32 cellular contexts compared by ENCODE assay signal in the genomic region with DNA sequence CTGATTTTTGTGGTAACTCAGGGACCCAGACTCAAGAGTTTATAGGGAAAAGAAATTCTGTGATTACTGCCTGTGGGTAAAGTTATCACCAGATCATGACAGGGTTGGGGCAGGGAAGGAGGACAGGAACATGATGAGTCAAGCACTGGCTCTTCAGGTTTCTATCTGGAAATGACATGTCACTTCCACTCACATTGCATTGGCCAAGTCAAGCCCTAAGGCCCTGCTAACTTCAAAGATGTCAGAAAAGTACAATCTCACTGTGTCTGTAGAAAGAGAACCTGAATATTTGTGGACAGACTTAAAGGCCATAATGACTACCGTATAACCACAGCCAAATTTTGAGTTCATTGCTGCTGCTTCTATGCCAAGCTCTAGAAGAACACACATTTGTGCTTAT.
DNase-seq lines count a peak whose midpoint lies in the region; ATAC-seq, FAIRE-seq and TF ChIP-seq lines count a peak whose summit lies in the region.
"Had no signal": no experiment of that assay in that cellular context is flagged by ENCODE, and none has a peak within 500 bp of the region (broad histone marks: within the 10 kb centered on the region; RNA-seq: fewer than 3 reads in every experiment).

No MANE protein-coding gene starts in this region.

- DNase-seq in activated CD4-positive, alpha-beta T cell treated with anti-CD3 and anti-CD28 coated beads for 36 hours: peak; percentile 9
- no peak for DNase-seq in activated CD4-positive, alpha-beta T cell treated with anti-CD3 and anti-CD28 coated beads, Interleukin-2, amount 10 ng/mL, durations not matched to agents 7 days and 5 days
- DNase-seq in GM12865 (ENCODE audit: low read depth) (peak; percentile 3), astrocyte (ENCODE audit: low read depth) (no peak), NCI-H748 (lab: John Stamatoyannopoulos, UW; ENCODE audit: unreplicated experiment) (no peak), right cardiac atrium (no peak), SHP77 (lab: John Stamatoyannopoulos, UW) (no peak)
- DNase-seq: activated CD4-positive, CD25-positive, alpha-beta regulatory T cell; activated naive CD4-positive, alpha-beta T cell treated with anti-CD3 and anti-CD28 coated beads, Interleukin-2, amount 50 U/mL, for 16 hours; activated T-cell treated with anti-CD3 and anti-CD28 coated beads, Interleukin-2, amount 50 U/mL, for 4 hours; anterior cingulate cortex; CD4-positive, alpha-beta T cell; H7; hippocampal formation; naive thymus-derived CD4-positive, alpha-beta T cell; NCI-H1105 treated with DMSO at 0.1 percent for 48 hours; NCI-H1930; NCI-H524; NK-92 treated with Interleukin-12 subunit alpha and Interleukin-12 subunit beta, amount 100 ng/mL, for 24 hours; nucleus accumbens; sigmoid colon; stomach; T-cell; thyroid gland had no signal

- no peak overlapping the region for H3K27ac Mint-ChIP-seq in activated CD4-positive, alpha-beta T cell treated with anti-CD3 and anti-CD28 coated beads for 36 hours
- no peak overlapping the region for H3K27ac Mint-ChIP-seq in activated CD4-positive, alpha-beta T cell treated with anti-CD3 and anti-CD28 coated beads, Interleukin-2, amount 10 ng/mL, durations not matched to agents 7 days and 5 days
- H3K27ac Mint-ChIP-seq in astrocyte (ENCODE audit: unreplicated experiment): peak overlapping the region; percentile 37
- H3K27ac Mint-ChIP-seq: CD4-positive, alpha-beta T cell; dendritic cell treated with granulocyte-macrophage colony-stimulating factor and Interleukin-4, amounts not matched to agents 40 ng/mL and 50 ng/mL, for 4 days; T-cell had no signal

- H3K9me3 ChIP-seq in astrocyte (ENCODE audit: insufficient read depth, low read depth, low read length) (no peaks in the 10 kb centered on the region), mesodermal cell (ENCODE audit: control insufficient read depth, low read length) (peaks cover 4% of the 10 kb centered on the region), right cardiac atrium (ENCODE audit: control insufficient read depth, low read length) (no peaks in the 10 kb centered on the region)
- H3K9me3 ChIP-seq: prostate gland, sigmoid colon, stomach, thyroid gland had no signal

- 100% methylated on average over 1 of the region's 1 CpG for WGBS in mesodermal cell (ENCODE audit: insufficient coverage in 2 of 2), 2 experiments
- 96% methylated on average over 1 of the region's 1 CpG for WGBS in right cardiac atrium

- H3K4me1 ChIP-seq in astrocyte (ENCODE audit: insufficient read depth, low read length): peaks cover 9% of the 10 kb centered on the region
- peaks cover 11% of the 10 kb centered on the region for H3K4me1 ChIP-seq in mesodermal cell (ENCODE audit: control insufficient read depth, insufficient read depth, low read length, poor library complexity, severe bottlenecking)
- H3K4me1 ChIP-seq in right cardiac atrium (ENCODE audit: control insufficient read depth, insufficient read depth, low read length): peaks cover 4% of the 10 kb centered on the region
- H3K4me1 ChIP-seq: prostate gland had no signal

- H3K4me2 ChIP-seq in astrocyte (ENCODE audit: low read length): no peak overlapping the region

- peak; percentile 69 for ATAC-seq in activated CD4-positive, alpha-beta T cell treated with anti-CD3 and anti-CD28 coated beads for 36 hours
- no peak for ATAC-seq in right cardiac atrium
- ATAC-seq: left lobe of liver; naive thymus-derived CD4-positive, alpha-beta T cell; Panc1; T-cell had no signal

- no peak for TF ChIP-seq CTCF in GM12865 (IDR thresholded peaks at IDR 0.05; ENCODE audit: insufficient read depth, low read depth, low read length, missing control alignments)
- TF ChIP-seq CTCF in astrocyte (IDR thresholded peaks at IDR 0.05; ENCODE audit: insufficient read depth, low read depth, low read length): no peak

- H3K4me1 Mint-ChIP-seq in activated CD4-positive, alpha-beta T cell treated with anti-CD3 and anti-CD28 coated beads for 36 hours: peaks cover 5% of the 10 kb centered on the region
- H3K4me1 Mint-ChIP-seq in activated CD4-positive, alpha-beta T cell treated with anti-CD3 and anti-CD28 coated beads, Interleukin-2, amount 10 ng/mL, durations not matched to agents 7 days and 5 days: peaks cover 3% of the 10 kb centered on the region
- peaks cover 14% of the 10 kb centered on the region for H3K4me1 Mint-ChIP-seq in astrocyte (ENCODE audit: low read depth, unreplicated experiment)
- H3K4me1 Mint-ChIP-seq: central memory CD8-positive, alpha-beta T cell; T-cell had no signal

- H3K36me3 Mint-ChIP-seq in activated CD4-positive, alpha-beta T cell treated with anti-CD3 and anti-CD28 coated beads for 36 hours (ENCODE audit: low read depth): no peaks in the 10 kb centered on the region
- no peaks in the 10 kb centered on the region for H3K36me3 Mint-ChIP-seq in activated CD4-positive, alpha-beta T cell treated with anti-CD3 and anti-CD28 coated beads, Interleukin-2, amount 10 ng/mL, durations not matched to agents 7 days and 5 days (ENCODE audit: low read depth)
- H3K36me3 Mint-ChIP-seq in astrocyte (ENCODE audit: low read depth, unreplicated experiment): no peaks in the 10 kb centered on the region
- H3K36me3 Mint-ChIP-seq: naive thymus-derived CD4-positive, alpha-beta T cell; T-cell had no signal

- intact Hi-C loops in activated CD4-positive, alpha-beta T cell treated with anti-CD3 and anti-CD28 coated beads for 36 hours (cut with DNase I, micrococcal nuclease): loop anchor here in 1 of 2 experiments (10.0 kb wide), 1 partner anchor 55 kb away; no protein-coding TSS in a partner anchor
- intact Hi-C loops in right cardiac atrium (cut with DNase I): no loop called here

- no peaks in the 10 kb centered on the region for H3K9me3 Mint-ChIP-seq in activated CD4-positive, alpha-beta T cell treated with anti-CD3 and anti-CD28 coated beads for 36 hours (ENCODE audit: low read depth)
- no peaks in the 10 kb centered on the region for H3K9me3 Mint-ChIP-seq in activated CD4-positive, alpha-beta T cell treated with anti-CD3 and anti-CD28 coated beads, Interleukin-2, amount 10 ng/mL, durations not matched to agents 7 days and 5 days
- no peaks in the 10 kb centered on the region for H3K9me3 Mint-ChIP-seq in astrocyte (ENCODE audit: unreplicated experiment)
- H3K9me3 Mint-ChIP-seq: activated T-cell treated with anti-CD3 and anti-CD28 coated beads, Interleukin-2, amount 50 U/mL, for 4 hours; CD4-positive, alpha-beta T cell; central memory CD8-positive, alpha-beta T cell; dendritic cell treated with granulocyte-macrophage colony-stimulating factor and Interleukin-4, amounts not matched to agents 40 ng/mL and 50 ng/mL, for 4 days; T-cell had no signal

- H4K20me1 ChIP-seq in astrocyte (ENCODE audit: insufficient read depth, low read length): no peaks in the 10 kb centered on the region

- H3K27me3 ChIP-seq in astrocyte (ENCODE audit: insufficient read depth, low read length) (no peaks in the 10 kb centered on the region), right cardiac atrium (ENCODE audit: control insufficient read depth, insufficient read depth) (no peaks in the 10 kb centered on the region)
- H3K27me3 ChIP-seq: sigmoid colon, stomach, thyroid gland had no signal

- H3K79me2 ChIP-seq in astrocyte (ENCODE audit: insufficient read depth, low read length): no peaks in the 10 kb centered on the region

- no peak overlapping the region for H2AFZ ChIP-seq in astrocyte (ENCODE audit: low read depth, low read length)

- H3K27ac ChIP-seq in astrocyte (ENCODE audit: low read depth, low read length) (no peak overlapping the region), mesodermal cell (ENCODE audit: low read depth, low read length, severe bottlenecking) (peak overlapping the region; percentile 16), right cardiac atrium (ENCODE audit: low read length) (no peak overlapping the region)
- H3K27ac ChIP-seq: prostate gland, sigmoid colon, stomach, thyroid gland had no signal

- CTCF ChIA-PET in activated CD4-positive, alpha-beta T cell treated with anti-CD3 and anti-CD28 coated beads for 36 hours (lab: Charles Lee): no interaction called here
- CTCF ChIA-PET in activated CD4-positive, alpha-beta T cell treated with anti-CD3 and anti-CD28 coated beads, Interleukin-2, amount 10 ng/mL, durations not matched to agents 7 days and 5 days (lab: Charles Lee): no interaction called here

- no peaks in the 10 kb centered on the region for H3K27me3 Mint-ChIP-seq in activated CD4-positive, alpha-beta T cell treated with anti-CD3 and anti-CD28 coated beads for 36 hours
- no peaks in the 10 kb centered on the region for H3K27me3 Mint-ChIP-seq in activated CD4-positive, alpha-beta T cell treated with anti-CD3 and anti-CD28 coated beads, Interleukin-2, amount 10 ng/mL, durations not matched to agents 7 days and 5 days
- H3K27me3 Mint-ChIP-seq in astrocyte (ENCODE audit: low read depth, unreplicated experiment): no peaks in the 10 kb centered on the region
- H3K27me3 Mint-ChIP-seq: CD4-positive, alpha-beta T cell; central memory CD8-positive, alpha-beta T cell; dendritic cell treated with granulocyte-macrophage colony-stimulating factor and Interleukin-4, amounts not matched to agents 40 ng/mL and 50 ng/mL, for 4 days; T-cell had no signal

- H3K4me3 ChIP-seq in GM12865 (ENCODE audit: low read depth, low read length) (no peak overlapping the region), astrocyte (ENCODE audit: insufficient read depth, low read depth, low read length) (no peak overlapping the region), mesodermal cell (ENCODE audit: extremely low read depth, insufficient read depth, low read length, poor library complexity, severe bottlenecking) (no peak overlapping the region), right cardiac atrium (ENCODE audit: low read length) (no peak overlapping the region)
- H3K4me3 ChIP-seq: prostate gland, sigmoid colon, stomach, thyroid gland had no signal

- FAIRE-seq in astrocyte (lab: Jason Lieb, UNC): no peak
- FAIRE-seq: A204.1, endometrium had no signal

- H3K36me3 ChIP-seq in astrocyte (ENCODE audit: insufficient read depth, low read length) (no peaks in the 10 kb centered on the region), mesodermal cell (ENCODE audit: control insufficient read depth, insufficient read depth, low read length) (no peaks in the 10 kb centered on the region)
- H3K36me3 ChIP-seq: prostate gland, sigmoid colon, stomach, thyroid gland had no signal

- H3K9ac ChIP-seq in astrocyte (ENCODE audit: low read length): no peak overlapping the region

- POLR2A ChIA-PET in activated CD4-positive, alpha-beta T cell treated with anti-CD3 and anti-CD28 coated beads for 36 hours (lab: Charles Lee): no interaction called here
- POLR2A ChIA-PET in activated CD4-positive, alpha-beta T cell treated with anti-CD3 and anti-CD28 coated beads, Interleukin-2, amount 10 ng/mL, durations not matched to agents 7 days and 5 days (lab: Charles Lee): no interaction called here

- H3K4me3 Mint-ChIP-seq in activated CD4-positive, alpha-beta T cell treated with anti-CD3 and anti-CD28 coated beads for 36 hours: no peak overlapping the region
- no peak overlapping the region for H3K4me3 Mint-ChIP-seq in activated CD4-positive, alpha-beta T cell treated with anti-CD3 and anti-CD28 coated beads, Interleukin-2, amount 10 ng/mL, durations not matched to agents 7 days and 5 days
- H3K4me3 Mint-ChIP-seq in astrocyte (ENCODE audit: unreplicated experiment): no peak overlapping the region
- H3K4me3 Mint-ChIP-seq: activated T-cell treated with anti-CD3 and anti-CD28 coated beads, Interleukin-2, amount 50 U/mL, for 4 hours; CD4-positive, alpha-beta T cell; central memory CD8-positive, alpha-beta T cell; dendritic cell treated with granulocyte-macrophage colony-stimulating factor and Interleukin-4, amounts not matched to agents 40 ng/mL and 50 ng/mL, for 4 days; naive thymus-derived CD4-positive, alpha-beta T cell; T-cell had no signal

Comparison
In these comparisons a context has a peak if more than half of its experiments do, and no peak if none do; other contexts are left out.
1. DNase-seq: peak in activated CD4-positive, alpha-beta T cell treated with anti-CD3 and anti-CD28 coated beads for 36 hours (single experiment) and GM12865 (single experiment); none in activated CD4-positive, alpha-beta T cell treated with anti-CD3 and anti-CD28 coated beads, Interleukin-2, amount 10 ng/mL, durations not matched to agents 7 days and 5 days (single experiment), astrocyte (single experiment), NCI-H748 (single experiment), right cardiac atrium (0 of 3) and SHP77 (0 of 2).